Comparison of ENCODE assay signal across 9 cellular contexts in genomic region chr5:74201334-74202081, GRCh38.
DNase-seq lines count a peak whose midpoint lies in the region; ATAC-seq and TF ChIP-seq lines count a peak whose summit lies in the region.
"Had no signal": no experiment of that assay in that cellular context is flagged by ENCODE, and none has a peak within 500 bp of the region (broad histone marks: within the 10 kb centered on the region; RNA-seq: fewer than 3 reads in every experiment).

No MANE protein-coding gene starts in this region.

- peak overlapping the region; percentile 43 for H3K4me2 ChIP-seq in mammary epithelial cell (ENCODE audit: insufficient read depth, low read depth, low read length)

- no peak for TF ChIP-seq POLR2A in gastroesophageal sphincter (IDR thresholded peaks at IDR 0.05)

- H3K4me1 ChIP-seq in mammary epithelial cell (ENCODE audit: insufficient read depth, low read length) (peaks cover 37% of the 10 kb centered on the region), gastroesophageal sphincter (peaks cover 0 to 22% (median 6%) of the 10 kb centered on the region in 3 donors)

- H3K27me3 ChIP-seq in mammary epithelial cell (ENCODE audit: insufficient read depth, low read length): no peaks in the 10 kb centered on the region
- H3K27me3 ChIP-seq in gastroesophageal sphincter: no peaks in the 10 kb centered on the region

- no peaks in the 10 kb centered on the region for H3K9me3 ChIP-seq in mammary epithelial cell (replicated peaks; ENCODE audit: insufficient read depth, low read length)
- no peaks in the 10 kb centered on the region for H3K9me3 ChIP-seq in gastroesophageal sphincter

- intact Hi-C loops in mammary epithelial cell (cut with micrococcal nuclease): no loop called here

- TF ChIP-seq CTCF in mammary epithelial cell (conservative IDR thresholded peaks at IDR 0.05 in 1 of 2, IDR thresholded peaks at IDR 0.05 in 1 of 2; ENCODE audit: extremely low read depth in 1 of 2, insufficient read depth in 1 of 2, low read depth in 1 of 2, low read length in 2 of 2) (peak in 1 of 2 donors; percentile 32), gastroesophageal sphincter (IDR thresholded peaks at IDR 0.05) (no peak)

- H3K27ac ChIP-seq in mammary epithelial cell (ENCODE audit: insufficient read depth, low read depth, low read length) (no peak overlapping the region), gastroesophageal sphincter (no peak overlapping the region)
- H3K27ac ChIP-seq: 22Rv1 had no signal

- no peaks in the 10 kb centered on the region for H3K36me3 ChIP-seq in mammary epithelial cell (ENCODE audit: insufficient read depth, low read length)
- no peaks in the 10 kb centered on the region for H3K36me3 ChIP-seq in gastroesophageal sphincter

- no peaks in the 10 kb centered on the region for H4K20me1 ChIP-seq in mammary epithelial cell (ENCODE audit: insufficient read depth, low read length)

- H3K27ac Mint-ChIP-seq in stimulated activated memory B cell treated with anti-CD40 and anti-IgM and Interleukin-4, amounts not matched to agents 10 μg/mL and 1 μg/mL and 100 μg/mL, for 72 hours: no peak overlapping the region

- no peaks in the 10 kb centered on the region for H3K36me3 Mint-ChIP-seq in stimulated activated memory B cell treated with anti-CD40 and anti-IgM and Interleukin-4, amounts not matched to agents 10 μg/mL and 1 μg/mL and 100 μg/mL, for 72 hours

- H3K4me3 ChIP-seq in mammary epithelial cell (replicated peaks in 1 of 3; ENCODE audit: insufficient read depth in 1 of 3, low read depth in 2 of 3, low read length in 3 of 3) (no peak overlapping the region), gastroesophageal sphincter (no peak overlapping the region)

- in situ Hi-C loops in mammary epithelial cell (cut with MboI; ENCODE audit: low sequenced_read_pairs in 2 of 2): no loop called here

- WGBS in mammary epithelial cell (ENCODE audit: low coverage, missing lambda C conversion rate): 9% methylated on average over 8 of the region's 8 CpGs
- 44 to 55% methylated on average over 2 to 6 of the region's 8 CpGs for WGBS in gastroesophageal sphincter (ENCODE audit: low coverage in 1 of 2), 2 donors

- CTCF ChIA-PET in mammary epithelial cell (lab: Charles Lee; ENCODE audit: low non-redundant PET): no interaction called here

- peaks cover 6% of the 10 kb centered on the region for H3K27me3 Mint-ChIP-seq in stimulated activated memory B cell treated with anti-CD40 and anti-IgM and Interleukin-4, amounts not matched to agents 10 μg/mL and 1 μg/mL and 100 μg/mL, for 72 hours

- no peak for TF ChIP-seq EP300 in gastroesophageal sphincter (IDR thresholded peaks at IDR 0.05)

- H2AFZ ChIP-seq in mammary epithelial cell (ENCODE audit: low read depth, low read length): peak overlapping the region; percentile 57

- no peaks in the 10 kb centered on the region for H3K4me1 Mint-ChIP-seq in stimulated activated memory B cell treated with anti-CD40 and anti-IgM and Interleukin-4, amounts not matched to agents 10 μg/mL and 1 μg/mL and 100 μg/mL, for 72 hours

- dilution Hi-C loops in mammary epithelial cell (cut with HindIII; ENCODE audit: low sequenced_read_pairs): no loop called here

- H3K79me2 ChIP-seq in mammary epithelial cell (ENCODE audit: insufficient read depth, low read length): no peaks in the 10 kb centered on the region

- ATAC-seq in HG02610 (IDR thresholded peaks at IDR 0.05; ENCODE audit: unreplicated experiment) (peak; percentile 73), gastroesophageal sphincter (no peak)
- ATAC-seq in stimulated activated memory B cell treated with anti-CD40 and anti-IgM and Interleukin-4, amounts not matched to agents 10 μg/mL and 1 μg/mL and 100 μg/mL, for 72 hours: peak; percentile 37

- no peak overlapping the region for H3K4me3 Mint-ChIP-seq in stimulated activated memory B cell treated with anti-CD40 and anti-IgM and Interleukin-4, amounts not matched to agents 10 μg/mL and 1 μg/mL and 100 μg/mL, for 72 hours

- H3K9me3 Mint-ChIP-seq in stimulated activated memory B cell treated with anti-CD40 and anti-IgM and Interleukin-4, amounts not matched to agents 10 μg/mL and 1 μg/mL and 100 μg/mL, for 72 hours: no peaks in the 10 kb centered on the region

- DNase-seq in NCI-H1417 (lab: John Stamatoyannopoulos, UW) (peak in 2 of 3 experiments; percentile 34 to 53), NCI-H1417 treated with DMSO at 0.1 percent for 48 hours (lab: John Stamatoyannopoulos, UW) (no peak), NCI-H1092 (lab: John Stamatoyannopoulos, UW) (peak; percentile 70), mammary epithelial cell (peak; percentile 75), inferior parietal cortex (ENCODE audit: extremely low spot score) (no peak)

- no TSS peak for BruUV-seq in mammary epithelial cell (replicated peaks; lab: Mats Ljungman, UMichigan)

- H3K9ac ChIP-seq in mammary epithelial cell (ENCODE audit: insufficient read depth, low read length): no peak overlapping the region

Comparison
In these comparisons a context has a peak if more than half of its experiments do, and no peak if none do; other contexts are left out.
1. DNase-seq: peak in NCI-H1417 (2 of 3), NCI-H1092 (single experiment) and mammary epithelial cell (single experiment); none in NCI-H1417 treated with DMSO at 0.1 percent for 48 hours (single experiment) and inferior parietal cortex (single experiment).